In the genomic region with DNA sequence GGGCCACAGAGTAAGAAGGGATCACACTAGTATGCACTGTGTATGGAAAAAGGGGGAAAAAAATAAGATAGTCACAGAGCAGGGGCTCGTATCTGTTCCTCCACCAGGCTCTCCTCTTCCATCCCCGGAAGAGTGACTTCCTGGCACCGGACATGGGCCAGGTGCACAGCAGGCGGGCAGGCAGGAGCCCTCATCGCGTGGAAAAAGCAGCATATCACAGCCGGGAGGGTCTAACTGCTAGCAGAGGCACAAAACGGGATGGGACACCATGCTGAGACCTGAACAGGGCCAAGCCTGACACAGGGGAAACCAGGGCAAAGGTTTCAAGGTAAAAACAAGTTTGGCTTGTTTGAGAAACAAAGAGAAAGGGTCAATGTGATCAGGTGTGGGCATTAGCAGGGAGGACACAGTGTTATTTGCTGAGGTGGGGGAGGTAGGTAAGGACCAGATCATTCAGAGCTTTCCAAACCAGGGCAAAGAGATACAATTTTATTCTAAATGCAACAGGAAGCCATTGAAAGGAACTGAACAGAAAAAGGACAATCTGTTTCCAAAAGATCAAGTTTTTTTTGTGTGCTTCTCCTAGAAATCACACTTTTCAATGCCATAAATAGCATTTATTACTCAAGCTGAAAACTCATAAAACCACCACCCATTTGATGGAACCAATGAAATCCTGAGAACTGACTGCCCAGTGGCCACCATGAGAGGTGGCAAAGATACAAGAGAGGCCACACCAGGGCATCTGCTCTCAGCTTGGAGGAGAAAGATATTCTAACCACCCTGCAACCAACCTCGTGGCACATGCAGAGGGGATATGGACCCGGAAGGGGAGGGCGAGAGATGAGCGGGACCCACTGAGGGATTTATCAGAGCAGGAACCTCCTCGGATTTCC, we compare ENCODE assay signal across 12 cellular contexts. TPM values are rescaled to one million over a fixed set of nuclear protein-coding genes. Genes with fewer than 3 reads are reported as not detected.
DNase-seq lines count a peak whose midpoint lies in the region; ATAC-seq and TF ChIP-seq lines count a peak whose summit lies in the region.
"Had no signal": no experiment of that assay in that cellular context is flagged by ENCODE, and none has a peak within 500 bp of the region (broad histone marks: within the 10 kb centered on the region; RNA-seq: fewer than 3 reads in every experiment).

No MANE protein-coding gene starts in this region.

- no peak overlapping the region for H3K9ac ChIP-seq in endodermal cell (ENCODE audit: extremely low read depth, low read length, poor library complexity, severe bottlenecking)
- H3K9ac ChIP-seq: GM23248 had no signal

- H3K4me3 ChIP-seq in endodermal cell (ENCODE audit: low read length) (no peak overlapping the region), Peyer's patch (no peak overlapping the region)
- H3K4me3 ChIP-seq: GM23248, SJSA1 had no signal

- H3K36me3 ChIP-seq in endodermal cell (ENCODE audit: control insufficient read depth, insufficient read depth, low read length) (no peaks in the 10 kb centered on the region), Peyer's patch (no peaks in the 10 kb centered on the region)

- H3K4me1 Mint-ChIP-seq in endodermal cell (peaks cover 57% of the 10 kb centered on the region), progenitor cell of endocrine pancreas (ENCODE audit: low read depth) (peaks cover 69% of the 10 kb centered on the region)

- H3K27ac ChIP-seq in endodermal cell (ENCODE audit: low read depth, low read length), result no peak overlapping the region
- peak overlapping the region in 2 of 4 donors; percentile 14 to 58 for H3K27ac ChIP-seq in Peyer's patch
- H3K27ac ChIP-seq: epithelial cell of prostate, GM23248, SJSA1 had no signal

- H3K27me3 Mint-ChIP-seq in endodermal cell (ENCODE audit: insufficient read depth), result no peaks in the 10 kb centered on the region
- H3K27me3 Mint-ChIP-seq in progenitor cell of endocrine pancreas, result no peaks in the 10 kb centered on the region
- H3K27me3 Mint-ChIP-seq: IgD-negative memory B cell had no signal

- peak overlapping the region; percentile 31 for H3K4me3 Mint-ChIP-seq in endodermal cell
- peak overlapping the region; percentile 60 for H3K4me3 Mint-ChIP-seq in progenitor cell of endocrine pancreas (ENCODE audit: low read depth)

- no peak for TF ChIP-seq RAD21 in Ishikawa (IDR thresholded peaks at IDR 0.05; ENCODE audit: low read depth)

- WGBS in endodermal cell (ENCODE audit: insufficient coverage in 1 of 2, insufficient read length in 1 of 2), 2 experiments, result 70 to 73% methylated on average over 5 to 13 of the region's 13 CpGs

- no peak for TF ChIP-seq POLR2A in Peyer's patch (IDR thresholded peaks at IDR 0.05)

- ATAC-seq in GM21723 (IDR thresholded peaks at IDR 0.05; ENCODE audit: unreplicated experiment), result no peak

- H3K4me1 ChIP-seq in endodermal cell (ENCODE audit: control insufficient read depth, insufficient read depth, low read length) (no peaks in the 10 kb centered on the region), Peyer's patch (peaks cover 0 to 44% (median 7%) of the 10 kb centered on the region in 4 donors)

- TF ChIP-seq CTCF in endodermal cell (conservative IDR thresholded peaks at IDR 0.05) (no peak), progenitor cell of endocrine pancreas (IDR thresholded peaks at IDR 0.05; ENCODE audit: unreplicated experiment) (no peak), Peyer's patch (IDR thresholded peaks at IDR 0.05) (no peak)

- H3K27ac Mint-ChIP-seq in endodermal cell, result peak overlapping the region; percentile 56
- H3K27ac Mint-ChIP-seq in progenitor cell of endocrine pancreas, result peak overlapping the region; percentile 96
- H3K27ac Mint-ChIP-seq: IgD-negative memory B cell had no signal

- TF ChIP-seq EP300 in Ishikawa (IDR thresholded peaks at IDR 0.05; ENCODE audit: borderline replicate concordance), result peak; percentile 46; the same call in 1 of the 2 replicates

- H3K9me3 Mint-ChIP-seq in endodermal cell (no peaks in the 10 kb centered on the region), progenitor cell of endocrine pancreas (ENCODE audit: low read depth) (no peaks in the 10 kb centered on the region)
- H3K9me3 Mint-ChIP-seq: IgD-negative memory B cell had no signal

- H3K9me3 ChIP-seq in endodermal cell (ENCODE audit: control insufficient read depth, low read length) (no peaks in the 10 kb centered on the region), Peyer's patch (no peaks in the 10 kb centered on the region)
- H3K9me3 ChIP-seq: SJSA1 had no signal

- no peaks in the 10 kb centered on the region for H3K27me3 ChIP-seq in endodermal cell (ENCODE audit: control insufficient read depth, insufficient read depth, low read length, poor library complexity, severe bottlenecking)
- H3K27me3 ChIP-seq in Peyer's patch, result no peaks in the 10 kb centered on the region
- H3K27me3 ChIP-seq: SJSA1 had no signal

- DNase-seq in DMS53 (lab: John Stamatoyannopoulos, UW) (peak; percentile 80), endodermal cell (peak; percentile 63), progenitor cell of endocrine pancreas (ENCODE audit: low spot score, unreplicated experiment) (no peak), NOMO-1 treated with DMSO at 0.1 percent for 48 hours (lab: John Stamatoyannopoulos, UW; ENCODE audit: unreplicated experiment) (no peak), dedifferentiated amniotic fluid mesenchymal stem cell (ENCODE audit: extremely low spot score) (no peak), Peyer's patch (no peak)

- peaks cover 8% of the 10 kb centered on the region for H3K36me3 Mint-ChIP-seq in endodermal cell (ENCODE audit: low read depth)
- H3K36me3 Mint-ChIP-seq in progenitor cell of endocrine pancreas (ENCODE audit: insufficient read depth), result peaks cover 6% of the 10 kb centered on the region

TF ChIP-seq in Ishikawa, 13 proteins besides CTCF, POLR2A, EP300 and RAD21:
- TF ChIP-seq TAF1 (IDR thresholded peaks at IDR 0.05; ENCODE audit: low read depth) (no peak; the same call in 1 of the 2 replicates), ZBTB7A (IDR thresholded peaks at IDR 0.05; ENCODE audit: low read depth) (no peak), YY1 (IDR thresholded peaks at IDR 0.05; ENCODE audit: low read depth) (no peak), CREB1 (IDR thresholded peaks at IDR 0.05; ENCODE audit: low read depth) (no peak), TCF12 (IDR thresholded peaks at IDR 0.05; ENCODE audit: low read depth) (peak; percentile 43; the same call in 1 of the 2 replicates), NFIC (IDR thresholded peaks at IDR 0.05) (peak; percentile 52; the same call in 1 of the 2 replicates), CEBPB (IDR thresholded peaks at IDR 0.05) (no peak), EGR1 (IDR thresholded peaks at IDR 0.05) (no peak), FOXM1 (IDR thresholded peaks at IDR 0.05; ENCODE audit: borderline replicate concordance, low read depth) (no peak), TEAD4 (IDR thresholded peaks at IDR 0.05) (no peak)
- TF ChIP-seq, protein P1, sequence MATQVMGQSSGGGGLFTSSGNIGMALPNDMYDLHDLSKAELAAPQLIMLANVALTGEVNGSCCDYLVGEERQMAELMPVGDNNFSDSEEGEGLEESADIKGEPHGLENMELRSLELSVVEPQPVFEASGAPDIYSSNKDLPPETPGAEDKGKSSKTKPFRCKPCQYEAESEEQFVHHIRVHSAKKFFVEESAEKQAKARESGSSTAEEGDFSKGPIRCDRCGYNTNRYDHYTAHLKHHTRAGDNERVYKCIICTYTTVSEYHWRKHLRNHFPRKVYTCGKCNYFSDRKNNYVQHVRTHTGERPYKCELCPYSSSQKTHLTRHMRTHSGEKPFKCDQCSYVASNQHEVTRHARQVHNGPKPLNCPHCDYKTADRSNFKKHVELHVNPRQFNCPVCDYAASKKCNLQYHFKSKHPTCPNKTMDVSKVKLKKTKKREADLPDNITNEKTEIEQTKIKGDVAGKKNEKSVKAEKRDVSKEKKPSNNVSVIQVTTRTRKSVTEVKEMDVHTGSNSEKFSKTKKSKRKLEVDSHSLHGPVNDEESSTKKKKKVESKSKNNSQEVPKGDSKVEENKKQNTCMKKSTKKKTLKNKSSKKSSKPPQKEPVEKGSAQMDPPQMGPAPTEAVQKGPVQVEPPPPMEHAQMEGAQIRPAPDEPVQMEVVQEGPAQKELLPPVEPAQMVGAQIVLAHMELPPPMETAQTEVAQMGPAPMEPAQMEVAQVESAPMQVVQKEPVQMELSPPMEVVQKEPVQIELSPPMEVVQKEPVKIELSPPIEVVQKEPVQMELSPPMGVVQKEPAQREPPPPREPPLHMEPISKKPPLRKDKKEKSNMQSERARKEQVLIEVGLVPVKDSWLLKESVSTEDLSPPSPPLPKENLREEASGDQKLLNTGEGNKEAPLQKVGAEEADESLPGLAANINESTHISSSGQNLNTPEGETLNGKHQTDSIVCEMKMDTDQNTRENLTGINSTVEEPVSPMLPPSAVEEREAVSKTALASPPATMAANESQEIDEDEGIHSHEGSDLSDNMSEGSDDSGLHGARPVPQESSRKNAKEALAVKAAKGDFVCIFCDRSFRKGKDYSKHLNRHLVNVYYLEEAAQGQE (IDR thresholded peaks at IDR 0.05; ENCODE audit: low read depth), result no peak
- TF ChIP-seq, protein P2, sequence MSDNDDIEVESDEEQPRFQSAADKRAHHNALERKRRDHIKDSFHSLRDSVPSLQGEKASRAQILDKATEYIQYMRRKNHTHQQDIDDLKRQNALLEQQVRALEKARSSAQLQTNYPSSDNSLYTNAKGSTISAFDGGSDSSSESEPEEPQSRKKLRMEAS (IDR thresholded peaks at IDR 0.05), result peak; percentile 55
- TF ChIP-seq, protein P3, sequence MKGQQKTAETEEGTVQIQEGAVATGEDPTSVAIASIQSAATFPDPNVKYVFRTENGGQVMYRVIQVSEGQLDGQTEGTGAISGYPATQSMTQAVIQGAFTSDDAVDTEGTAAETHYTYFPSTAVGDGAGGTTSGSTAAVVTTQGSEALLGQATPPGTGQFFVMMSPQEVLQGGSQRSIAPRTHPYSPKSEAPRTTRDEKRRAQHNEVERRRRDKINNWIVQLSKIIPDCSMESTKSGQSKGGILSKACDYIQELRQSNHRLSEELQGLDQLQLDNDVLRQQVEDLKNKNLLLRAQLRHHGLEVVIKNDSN (IDR thresholded peaks at IDR 0.05), result no peak
TF ChIP-seq in Ishikawa: peak in this region for 3.

RNA-seq across cellular contexts. Expression of a gene that starts 9.2 kb away (rescaled TPM):
- total RNA-seq in endodermal cell (100 to 1,000 TPM in 1 of 2 donors, 10 to 100 TPM in 1; 72.6 to 124 TPM), progenitor cell of endocrine pancreas (213 and 223 TPM in 2 replicates), Peyer's patch (100 to 1,000 TPM; 171 to 732 (median 331) TPM)
- polyA plus RNA-seq in endodermal cell (2013, experiment 1 of 2), result 63.3 TPM
- 48.4 TPM for polyA plus RNA-seq in endodermal cell (2013, experiment 2 of 2)

RNA-seq across cellular contexts. Expression of a gene that starts 33.0 kb away (rescaled TPM):
- not detected for total RNA-seq in endodermal cell
- not detected for polyA plus RNA-seq in endodermal cell (2013, experiment 1 of 2)
- polyA plus RNA-seq in endodermal cell (2013, experiment 2 of 2), result not detected
- total RNA-seq in progenitor cell of endocrine pancreas, result not detected in 2 replicates
- not detected for total RNA-seq in Peyer's patch
- total RNA-seq: GM23248, SJSA1 had no signal
- polyA plus RNA-seq: GM23248, IgD-negative memory B cell had no signal

Comparison
In these comparisons a context has a peak if more than half of its experiments do, and no peak if none do; other contexts are left out.
1. DNase-seq: peak in DMS53 (single experiment) and endodermal cell (single experiment); none in progenitor cell of endocrine pancreas (single experiment), NOMO-1 treated with DMSO at 0.1 percent for 48 hours (single experiment), dedifferentiated amniotic fluid mesenchymal stem cell (single experiment) and Peyer's patch (0 of 3).